39 cellular contexts compared by ENCODE assay signal in genomic region chr1:231178970-231179369, GRCh38. TPM values are rescaled to one million over a fixed set of nuclear protein-coding genes. Genes with fewer than 3 reads are reported as not detected.
"Had no signal": no experiment of that assay in that cellular context is flagged by ENCODE, and none has a peak within 500 bp of the region (broad histone marks: within the 10 kb centered on the region; RNA-seq: fewer than 3 reads in every experiment).

No MANE protein-coding gene starts in this region.

- ATAC-seq: activated naive CD4-positive, alpha-beta T cell treated with anti-CD3 and anti-CD28 coated beads, Interleukin-2, amount 50 U/mL, for 72 hours; activated naive CD8-positive, alpha-beta T cell treated with anti-CD3 and anti-CD28 coated beads, Interleukin-2, amount 50 U/mL, for 24 hours; activated T-cell treated with anti-CD3 and anti-CD28 coated beads, Interleukin-2, amount 50 U/mL, for 4 hours; activated T-cell treated with anti-CD3 and anti-CD28 coated beads, Interleukin-2, amount 50 U/mL, for 72 hours; activated T-helper 17 cell treated with anti-CD3 and anti-CD28 coated beads, Interleukin-2, amount 50 U/mL, for 72 hours; body of pancreas had no signal

- H3K36me3 ChIP-seq: adrenal gland, ascending aorta, brain microvascular endothelial cell, breast epithelium, cardiac muscle cell had no signal

- FAIRE-seq: astrocyte, bronchial epithelial cell had no signal

- H3K4me3 ChIP-seq: adrenal gland, ascending aorta, body of pancreas, breast epithelium, cardiac muscle cell had no signal

- H3K27ac Mint-ChIP-seq: activated naive CD4-positive, alpha-beta T cell treated with anti-CD3 and anti-CD28 coated beads for 36 hours; activated naive CD4-positive, alpha-beta T cell treated with anti-CD3 and anti-CD28 coated beads, Interleukin-2, amount 10 ng/mL, durations not matched to agents 7 days and 5 days; activated naive CD4-positive, alpha-beta T cell treated with anti-CD3 and anti-CD28 coated beads, Interleukin-2, amount 50 U/mL, for 24 hours; activated naive CD4-positive, alpha-beta T cell treated with anti-CD3 and anti-CD28 coated beads, Interleukin-2, amount 50 U/mL, for 72 hours; activated naive CD8-positive, alpha-beta T cell; activated naive CD8-positive, alpha-beta T cell treated with anti-CD3 and anti-CD28 coated beads for 36 hours; activated naive CD8-positive, alpha-beta T cell treated with anti-CD3 and anti-CD28 coated beads, Interleukin-2, amount 10 ng/mL, durations not matched to agents 7 days and 5 days; activated naive CD8-positive, alpha-beta T cell treated with anti-CD3 and anti-CD28 coated beads, Interleukin-2, amount 50 U/mL, for 24 hours; activated T-cell treated with anti-CD3 and anti-CD28 coated beads, Interleukin-2, amount 50 U/mL, for 24 hours; activated T-cell treated with anti-CD3 and anti-CD28 coated beads, Interleukin-2, amount 50 U/mL, for 72 hours; activated T-helper 1 cell treated with anti-CD3 and anti-CD28 coated beads, Interleukin-12 subunit alpha, Interleukin-12 subunit beta, Interleukin-2, Interleukin-4 antibody, amounts not matched to agents 30 ng/mL and 10 ng/mL and 1 ng/mL, durations not matched to agents 14 hours and 24 hours and 36 hours; activated T-helper 17 cell treated with anti-CD3 and anti-CD28 coated beads, Interleukin-2, amount 50 U/mL, for 72 hours; activated T-helper 2 cell treated with anti-CD3 and anti-CD28 coated beads, Interferon-gamma antibody, Interleukin-2, Interleukin-4, amounts not matched to agents 10 μg/mL and 5 μg/mL and 100 μg/mL, durations not matched to agents 14 hours and 24 hours and 36 hours; brain had no signal

- DNase-seq: activated effector memory CD4-positive, alpha-beta T cell treated with anti-CD3 and anti-CD28 coated beads, Interleukin-2, amount 50 U/mL, for 16 hours; activated effector memory CD4-positive, alpha-beta T cell treated with Interleukin-2 at 50 U/mL for 16 hours; activated gamma-delta T cell; activated gamma-delta T cell treated with Interleukin-2 at 50 U/mL for 16 hours; activated naive CD4-positive, alpha-beta T cell; activated naive CD4-positive, alpha-beta T cell treated with anti-CD3 and anti-CD28 coated beads for 36 hours; activated naive CD4-positive, alpha-beta T cell treated with anti-CD3 and anti-CD28 coated beads, Interleukin-2, amount 10 ng/mL, durations not matched to agents 7 days and 5 days; activated naive CD4-positive, alpha-beta T cell treated with anti-CD3 and anti-CD28 coated beads, Interleukin-2, amount 50 U/mL, for 16 hours; activated naive CD4-positive, alpha-beta T cell treated with Interleukin-2 at 50 U/mL for 16 hours; activated naive CD8-positive, alpha-beta T cell treated with anti-CD3 and anti-CD28 coated beads for 36 hours; activated naive CD8-positive, alpha-beta T cell treated with anti-CD3 and anti-CD28 coated beads, Interleukin-2, amount 10 ng/mL, durations not matched to agents 7 days and 5 days; activated naive CD8-positive, alpha-beta T cell treated with anti-CD3 and anti-CD28 coated beads, Interleukin-2, amount 50 U/mL, for 24 hours; activated T-cell treated with anti-CD3 and anti-CD28 coated beads, Interleukin-2, amount 50 U/mL, for 1 hour; activated T-cell treated with anti-CD3 and anti-CD28 coated beads, Interleukin-2, amount 50 U/mL, for 24 hours; activated T-cell treated with anti-CD3 and anti-CD28 coated beads, Interleukin-2, amount 50 U/mL, for 4 hours; activated T-cell treated with anti-CD3 and anti-CD28 coated beads, Interleukin-2, amount 50 U/mL, for 48 hours; activated T-cell treated with anti-CD3 and anti-CD28 coated beads, Interleukin-2, amount 50 U/mL, for 72 hours; amniotic stem cell; amygdala; anterior cingulate cortex; body of pancreas; brain microvascular endothelial cell; caudate nucleus; central memory CD4-positive, alpha-beta T cell; cerebellar nuclear complex had no signal

- H3K4me1 ChIP-seq: adrenal gland, ascending aorta, body of pancreas, breast epithelium had no signal

- H3K9me3 ChIP-seq: adrenal gland, ascending aorta had no signal

- H3K36me3 Mint-ChIP-seq: activated naive CD4-positive, alpha-beta T cell treated with anti-CD3 and anti-CD28 coated beads, Interleukin-2, amount 10 ng/mL, durations not matched to agents 7 days and 5 days; activated naive CD4-positive, alpha-beta T cell treated with anti-CD3 and anti-CD28 coated beads, Interleukin-2, amount 50 U/mL, for 24 hours; activated naive CD4-positive, alpha-beta T cell treated with anti-CD3 and anti-CD28 coated beads, Interleukin-2, amount 50 U/mL, for 72 hours; activated naive CD8-positive, alpha-beta T cell; activated naive CD8-positive, alpha-beta T cell treated with anti-CD3 and anti-CD28 coated beads for 36 hours; activated naive CD8-positive, alpha-beta T cell treated with anti-CD3 and anti-CD28 coated beads, Interleukin-2, amount 10 ng/mL, durations not matched to agents 7 days and 5 days had no signal

- H3K27ac ChIP-seq: adrenal gland, ascending aorta, body of pancreas, brain microvascular endothelial cell, breast epithelium, cardiac muscle cell had no signal

- H3K4me3 Mint-ChIP-seq: activated naive CD4-positive, alpha-beta T cell treated with anti-CD3 and anti-CD28 coated beads for 36 hours; activated naive CD4-positive, alpha-beta T cell treated with anti-CD3 and anti-CD28 coated beads, Interleukin-2, amount 10 ng/mL, durations not matched to agents 7 days and 5 days; activated naive CD4-positive, alpha-beta T cell treated with anti-CD3 and anti-CD28 coated beads, Interleukin-2, amount 50 U/mL, for 24 hours; activated naive CD8-positive, alpha-beta T cell; activated naive CD8-positive, alpha-beta T cell treated with anti-CD3 and anti-CD28 coated beads for 36 hours; activated naive CD8-positive, alpha-beta T cell treated with anti-CD3 and anti-CD28 coated beads, Interleukin-2, amount 10 ng/mL, durations not matched to agents 7 days and 5 days; activated naive CD8-positive, alpha-beta T cell treated with anti-CD3 and anti-CD28 coated beads, Interleukin-2, amount 50 U/mL, for 24 hours; activated T-cell treated with anti-CD3 and anti-CD28 coated beads, Interleukin-2, amount 50 U/mL, for 24 hours; activated T-cell treated with anti-CD3 and anti-CD28 coated beads, Interleukin-2, amount 50 U/mL, for 4 hours; activated T-cell treated with anti-CD3 and anti-CD28 coated beads, Interleukin-2, amount 50 U/mL, for 72 hours; activated T-helper 1 cell treated with anti-CD3 and anti-CD28 coated beads, Interleukin-12 subunit alpha, Interleukin-12 subunit beta, Interleukin-2, Interleukin-4 antibody, amounts not matched to agents 30 ng/mL and 10 ng/mL and 1 ng/mL, durations not matched to agents 14 hours and 24 hours and 36 hours; activated T-helper 17 cell treated with anti-CD3 and anti-CD28 coated beads, Interleukin-2, amount 50 U/mL, for 72 hours; brain; central memory CD8-positive, alpha-beta T cell had no signal

- H3K4me1 Mint-ChIP-seq: activated naive CD4-positive, alpha-beta T cell treated with anti-CD3 and anti-CD28 coated beads, Interleukin-2, amount 10 ng/mL, durations not matched to agents 7 days and 5 days; activated naive CD4-positive, alpha-beta T cell treated with anti-CD3 and anti-CD28 coated beads, Interleukin-2, amount 50 U/mL, for 24 hours; activated naive CD8-positive, alpha-beta T cell treated with anti-CD3 and anti-CD28 coated beads for 36 hours; activated naive CD8-positive, alpha-beta T cell treated with anti-CD3 and anti-CD28 coated beads, Interleukin-2, amount 10 ng/mL, durations not matched to agents 7 days and 5 days; activated naive CD8-positive, alpha-beta T cell treated with anti-CD3 and anti-CD28 coated beads, Interleukin-2, amount 50 U/mL, for 24 hours; activated T-helper 17 cell treated with anti-CD3 and anti-CD28 coated beads, Interleukin-2, amount 50 U/mL, for 72 hours; central memory CD8-positive, alpha-beta T cell had no signal

- H3K27me3 ChIP-seq: adrenal gland, ascending aorta, body of pancreas had no signal

RNA-seq across cellular contexts. Expression of gene TRIM67, which starts 17.1 kb away (rescaled TPM):
- total RNA-seq: activated naive CD4-positive, alpha-beta T cell treated with anti-CD3 and anti-CD28 coated beads for 36 hours; activated naive CD8-positive, alpha-beta T cell treated with anti-CD3 and anti-CD28 coated beads for 36 hours; activated naive CD8-positive, alpha-beta T cell treated with anti-CD3 and anti-CD28 coated beads, Interleukin-2, amount 10 ng/mL, durations not matched to agents 7 days and 5 days; activated T-cell treated with anti-CD3 and anti-CD28 coated beads, Interleukin-2, amount 50 U/mL, for 4 hours; activated T-helper 1 cell treated with anti-CD3 and anti-CD28 coated beads, Interleukin-12 subunit alpha, Interleukin-12 subunit beta, Interleukin-2, Interleukin-4 antibody, amounts not matched to agents 30 ng/mL and 10 ng/mL and 1 ng/mL, durations not matched to agents 14 hours and 24 hours and 36 hours; activated T-helper 17 cell treated with anti-CD3 and anti-CD28 coated beads, Interleukin-2, amount 50 U/mL, for 72 hours; activated T-helper 2 cell treated with anti-CD3 and anti-CD28 coated beads, Interferon-gamma antibody, Interleukin-2, Interleukin-4, amounts not matched to agents 10 μg/mL and 5 μg/mL and 100 μg/mL, durations not matched to agents 14 hours and 24 hours and 36 hours; ascending aorta; breast epithelium; bronchial epithelial cell had no signal
- polyA plus RNA-seq: cardiac muscle cell had no signal
